8 cellular contexts compared by ENCODE assay signal in genomic region chr22:42091446-42091764, GRCh38. TPM values are rescaled to one million over a fixed set of nuclear protein-coding genes. Genes with fewer than 3 reads are reported as not detected.
DNase-seq lines count a peak whose midpoint lies in the region; ATAC-seq and TF ChIP-seq lines count a peak whose summit lies in the region.

No MANE protein-coding gene starts in this region.

- DNase-seq in cardiac fibroblast (ENCODE audit: low read depth in 2 of 2), result no peak
- no peak for DNase-seq in central memory CD4-positive, alpha-beta T cell

- 38% methylated on average over 7 of the region's 7 CpGs for WGBS in HUES64

- no peak for ATAC-seq in HG02571 (IDR thresholded peaks at IDR 0.05; ENCODE audit: unreplicated experiment)
- no peak for ATAC-seq in HG03095 (IDR thresholded peaks at IDR 0.05; ENCODE audit: unreplicated experiment)
- no peak for ATAC-seq in HG03135 (IDR thresholded peaks at IDR 0.05; ENCODE audit: unreplicated experiment)

- H3K27me3 ChIP-seq in ACC112 (ENCODE audit: insufficient read depth, low read length), result no peaks in the 10 kb centered on the region
- H3K27me3 ChIP-seq in HUES64 (ENCODE audit: insufficient read depth, low read length), result no peaks in the 10 kb centered on the region
- H3K27me3 ChIP-seq in mucosa of stomach (ENCODE audit: control insufficient read depth, insufficient read depth, low read length), result no peaks in the 10 kb centered on the region

- H3K27ac ChIP-seq in ACC112 (ENCODE audit: low read depth, low read length), result no peak overlapping the region
- H3K27ac ChIP-seq in HUES64 (ENCODE audit: low read depth, low read length), result peak overlapping the region; percentile 50; the same call in 1 of the 2 replicates

- H3K9ac ChIP-seq in HUES64 (ENCODE audit: low read depth, low read length) (peak overlapping the region; percentile 46), mucosa of stomach (ENCODE audit: low read length) (peak overlapping the region; percentile 83)

- H3K36me3 ChIP-seq in ACC112 (ENCODE audit: insufficient read depth, low read length), result no peaks in the 10 kb centered on the region
- H3K36me3 ChIP-seq in HUES64 (ENCODE audit: insufficient read depth, low read length), result peaks cover 18% of the 10 kb centered on the region
- no peaks in the 10 kb centered on the region for H3K36me3 ChIP-seq in mucosa of stomach (ENCODE audit: control insufficient read depth, insufficient read depth, low read length)

- peaks cover 3% of the 10 kb centered on the region for H3K4me1 ChIP-seq in ACC112 (ENCODE audit: control insufficient read depth, insufficient read depth, low read length, unreplicated experiment)
- no peaks in the 10 kb centered on the region for H3K4me1 ChIP-seq in HUES64 (ENCODE audit: insufficient read depth, low read length)
- peaks cover 10% of the 10 kb centered on the region for H3K4me1 ChIP-seq in mucosa of stomach (ENCODE audit: control insufficient read depth, insufficient read depth, low read length)

- peaks cover 12% of the 10 kb centered on the region for H3K79me2 ChIP-seq in ACC112 (ENCODE audit: control insufficient read depth, insufficient read depth, low read length, unreplicated experiment)

- H2AFZ ChIP-seq in ACC112 (ENCODE audit: low read length, unreplicated experiment), result peak overlapping the region; percentile 87

- H3K4me3 ChIP-seq in ACC112 (ENCODE audit: low read depth, low read length), result peak overlapping the region; percentile 98
- peak overlapping the region; percentile 95 for H3K4me3 ChIP-seq in HUES64 (ENCODE audit: low read length)
- H3K4me3 ChIP-seq in cardiac fibroblast (replicated peaks in 1 of 2; ENCODE audit: low read depth in 2 of 2, low read length in 2 of 2), result peak overlapping the region; percentile 93 to 96
- H3K4me3 ChIP-seq in mucosa of stomach (ENCODE audit: low read length), result peak overlapping the region; percentile 34

- no peak for TF ChIP-seq CTCF in cardiac fibroblast (IDR thresholded peaks at IDR 0.05; ENCODE audit: low read depth, low read length)

- H3K9me3 ChIP-seq in HUES64 (ENCODE audit: insufficient read depth, low read depth, low read length) (peaks cover under 1% of the 10 kb centered on the region; the same call in 1 of the 2 replicates), mucosa of stomach (ENCODE audit: control insufficient read depth, low read length) (no peaks in the 10 kb centered on the region)

RNA-seq across cellular contexts. Expression of gene NDUFA6, which starts 0.8 kb away (rescaled TPM):
- polyA plus RNA-seq in HUES64 (2013, experiment 1 of 2), result 112 TPM
- 101 TPM for polyA plus RNA-seq in HUES64 (2013, experiment 2 of 2)

RNA-seq across cellular contexts. Expression of gene SMDT1, which starts 11.9 kb away (rescaled TPM):
- polyA plus RNA-seq in HUES64 (2013, experiment 1 of 2), result 35.8 TPM
- 34.0 TPM for polyA plus RNA-seq in HUES64 (2013, experiment 2 of 2)

RNA-seq across cellular contexts. Expression of gene PHETA2, which starts 17.4 kb away (rescaled TPM):
- polyA plus RNA-seq in HUES64 (2013, experiment 1 of 2), result 4.5 TPM
- 4.4 TPM for polyA plus RNA-seq in HUES64 (2013, experiment 2 of 2)

RNA-seq across cellular contexts. Expression of gene NAGA, which starts 20.8 kb away (rescaled TPM):
- polyA plus RNA-seq in HUES64 (2013, experiment 1 of 2), result 13.9 TPM
- polyA plus RNA-seq in HUES64 (2013, experiment 2 of 2), result 19.1 TPM

RNA-seq across cellular contexts. Expression of gene CYP2D6, which starts 39.2 kb away (rescaled TPM):
- 0.45 TPM for polyA plus RNA-seq in HUES64 (2013, experiment 1 of 2)
- polyA plus RNA-seq in HUES64 (2013, experiment 2 of 2), result 0.38 TPM

Comparison
In these comparisons a context has a peak if more than half of its experiments do, and no peak if none do; other contexts are left out.
1. H3K4me3 ChIP-seq: peak in every context shown above with its lines; median percentile 98 in ACC112; 95 in HUES64; 94 in cardiac fibroblast; 34 in mucosa of stomach.